ENCODE assay signal across 1 cellular context in the genomic region with DNA sequence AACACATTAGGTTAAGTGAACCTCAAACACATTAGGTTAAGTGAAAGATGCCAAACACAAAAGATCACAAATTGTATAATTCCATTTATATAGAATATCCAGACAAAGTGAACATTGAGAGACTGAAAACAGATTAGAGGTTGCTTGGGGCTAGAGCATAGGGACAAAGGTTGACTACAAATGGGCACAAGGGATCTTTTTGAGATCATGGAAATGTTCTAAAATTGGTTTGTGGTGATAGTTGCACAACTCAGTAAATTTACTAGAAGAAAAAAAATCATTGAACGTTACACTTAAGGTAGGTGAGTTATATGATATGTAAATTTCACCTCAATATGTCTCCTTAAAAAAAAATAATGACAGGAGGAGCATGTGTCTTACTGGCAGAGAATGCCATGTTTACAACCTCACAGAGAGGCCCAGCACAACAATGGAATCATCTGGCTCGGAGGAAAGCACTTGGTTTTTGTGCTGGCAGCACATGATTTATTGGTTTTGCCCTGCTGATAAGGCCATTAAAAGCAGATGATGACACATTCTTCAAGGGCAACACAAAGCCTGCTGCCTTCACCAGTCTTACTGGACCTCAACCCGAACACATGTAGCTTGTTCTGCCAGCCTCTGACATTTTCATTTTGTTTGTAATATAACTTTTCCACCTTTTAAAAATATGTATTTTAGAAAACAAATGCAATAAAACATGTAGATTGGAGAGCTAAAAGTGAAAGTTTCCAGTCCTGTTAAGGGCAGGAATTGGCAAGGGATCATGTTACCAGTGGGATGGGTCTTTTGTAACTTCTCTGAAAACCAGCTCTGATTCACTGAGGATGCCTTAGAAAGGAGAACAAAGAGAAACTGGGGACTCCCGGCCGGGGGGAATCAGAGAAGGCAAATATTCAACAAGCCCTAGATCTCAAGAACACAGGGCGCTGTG.
TF ChIP-seq lines count a peak whose summit lies in the region.

No MANE protein-coding gene starts in this region.

TF ChIP-seq in K562, 482 proteins besides CTCF, POLR2A, EP300 and RAD21 (continued from another document and continues in another):
- TF ChIP-seq, protein P1, sequence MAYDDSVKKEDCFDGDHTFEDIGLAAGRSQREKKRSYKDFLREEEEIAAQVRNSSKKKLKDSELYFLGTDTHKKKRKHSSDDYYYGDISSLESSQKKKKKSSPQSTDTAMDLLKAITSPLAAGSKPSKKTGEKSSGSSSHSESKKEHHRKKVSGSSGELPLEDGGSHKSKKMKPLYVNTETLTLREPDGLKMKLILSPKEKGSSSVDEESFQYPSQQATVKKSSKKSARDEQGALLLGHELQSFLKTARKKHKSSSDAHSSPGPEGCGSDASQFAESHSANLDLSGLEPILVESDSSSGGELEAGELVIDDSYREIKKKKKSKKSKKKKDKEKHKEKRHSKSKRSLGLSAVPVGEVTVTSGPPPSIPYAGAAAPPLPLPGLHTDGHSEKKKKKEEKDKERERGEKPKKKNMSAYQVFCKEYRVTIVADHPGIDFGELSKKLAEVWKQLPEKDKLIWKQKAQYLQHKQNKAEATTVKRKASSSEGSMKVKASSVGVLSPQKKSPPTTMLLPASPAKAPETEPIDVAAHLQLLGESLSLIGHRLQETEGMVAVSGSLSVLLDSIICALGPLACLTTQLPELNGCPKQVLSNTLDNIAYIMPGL (CRISPR knock-in tag; IDR thresholded peaks at IDR 0.05): no peak
- TF ChIP-seq KDM1A (IDR thresholded peaks at IDR 0.05) (no peak), ERF (CRISPR knock-in tag; IDR thresholded peaks at IDR 0.05) (0 out of 2 replicates have a peak, but pooled peaks have one; percentile 26), SPI1 (IDR thresholded peaks at IDR 0.05; ENCODE audit: borderline replicate concordance, low read depth, low read length) (no peak), CCAR2 (IDR thresholded peaks at IDR 0.05; ENCODE audit: low read depth, low read length) (no peak), MECOM (CRISPR knock-in tag; IDR thresholded peaks at IDR 0.05) (0 out of 2 replicates have a peak, but pooled peaks have one; percentile 15), EZH2 (IDR thresholded peaks at IDR 0.05; ENCODE audit: borderline replicate concordance, low read depth, low read length) (no peak), ZNF384 (IDR thresholded peaks at IDR 0.05; ENCODE audit: low read depth, low read length) (0 out of 2 replicates have a peak, but pooled peaks have one; percentile 13), ARID2 (IDR thresholded peaks at IDR 0.05) (no peak), CREBBP (IDR thresholded peaks at IDR 0.05; ENCODE audit: low read depth, low read length) (no peak), KLF10 (CRISPR knock-in tag; IDR thresholded peaks at IDR 0.05) (no peak), RBM39 (optimal IDR thresholded peaks at IDR 0.05; ENCODE audit: low read depth, low read length) (no peak), ZNF143 (CRISPR knock-in tag; IDR thresholded peaks at IDR 0.05) (no peak), MTA1 (IDR thresholded peaks at IDR 0.05; ENCODE audit: borderline replicate concordance) (peak; percentile 58; the same call in 1 of the 2 replicates), ZNF785 (CRISPR knock-in tag; IDR thresholded peaks at IDR 0.05) (no peak), ZNF561 (CRISPR knock-in tag; conservative IDR thresholded peaks at IDR 0.05) (no peak), SLC30A9 (CRISPR knock-in tag; IDR thresholded peaks at IDR 0.05) (no peak), MIER1 (IDR thresholded peaks at IDR 0.05; ENCODE audit: low read depth) (no peak), BHLHE40 (IDR thresholded peaks at IDR 0.05; ENCODE audit: low read length) (no peak; the same call in 1 of the 2 replicates), BCL6 (CRISPR knock-in tag; IDR thresholded peaks at IDR 0.05) (0 out of 2 replicates have a peak, but pooled peaks have one; percentile 30), CXXC5 (CRISPR knock-in tag; IDR thresholded peaks at IDR 0.05) (no peak), SMAD2 (IDR thresholded peaks at IDR 0.05; ENCODE audit: low read depth, low read length) (no peak), RBBP5 (IDR thresholded peaks at IDR 0.05; ENCODE audit: borderline replicate concordance, insufficient read depth, low read length, poor library complexity, severe bottlenecking) (no peak), E2F3 (CRISPR knock-in tag; IDR thresholded peaks at IDR 0.05) (no peak), MYNN (IDR thresholded peaks at IDR 0.05) (no peak), MYNN (CRISPR knock-in tag; IDR thresholded peaks at IDR 0.05) (no peak), HNRNPH1 (optimal IDR thresholded peaks at IDR 0.05; ENCODE audit: low read depth, low read length) (no peak), ETS2 (tag; IDR thresholded peaks at IDR 0.05; ENCODE audit: borderline replicate concordance, poor library complexity, severe bottlenecking) (no peak), MAFF (IDR thresholded peaks at IDR 0.05; ENCODE audit: low read length) (no peak), GTF2A2 (tag; IDR thresholded peaks at IDR 0.05) (no peak), HDAC8 (tag; IDR thresholded peaks at IDR 0.05) (no peak), BRD4 (IDR thresholded peaks at IDR 0.05) (no peak; the same call in 1 of the 2 replicates), ZNF507 (tag; conservative IDR thresholded peaks at IDR 0.05) (no peak), SIN3B (IDR thresholded peaks at IDR 0.05; ENCODE audit: low read depth) (no peak)
- TF ChIP-seq, protein P2, sequence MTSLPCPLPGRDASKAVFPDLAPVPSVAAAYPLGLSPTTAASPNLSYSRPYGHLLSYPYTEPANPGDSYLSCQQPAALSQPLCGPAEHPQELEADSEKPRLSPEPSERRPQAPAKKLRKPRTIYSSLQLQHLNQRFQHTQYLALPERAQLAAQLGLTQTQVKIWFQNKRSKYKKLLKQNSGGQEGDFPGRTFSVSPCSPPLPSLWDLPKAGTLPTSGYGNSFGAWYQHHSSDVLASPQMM (CRISPR knock-in tag; IDR thresholded peaks at IDR 0.05): no peak
- TF ChIP-seq, protein P3, sequence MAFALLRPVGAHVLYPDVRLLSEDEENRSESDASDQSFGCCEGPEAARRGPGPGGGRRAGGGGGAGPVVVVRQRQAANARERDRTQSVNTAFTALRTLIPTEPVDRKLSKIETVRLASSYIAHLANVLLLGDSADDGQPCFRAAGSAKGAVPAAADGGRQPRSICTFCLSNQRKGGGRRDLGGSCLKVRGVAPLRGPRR (CRISPR knock-in tag; IDR thresholded peaks at IDR 0.05): no peak
- TF ChIP-seq, protein P4, sequence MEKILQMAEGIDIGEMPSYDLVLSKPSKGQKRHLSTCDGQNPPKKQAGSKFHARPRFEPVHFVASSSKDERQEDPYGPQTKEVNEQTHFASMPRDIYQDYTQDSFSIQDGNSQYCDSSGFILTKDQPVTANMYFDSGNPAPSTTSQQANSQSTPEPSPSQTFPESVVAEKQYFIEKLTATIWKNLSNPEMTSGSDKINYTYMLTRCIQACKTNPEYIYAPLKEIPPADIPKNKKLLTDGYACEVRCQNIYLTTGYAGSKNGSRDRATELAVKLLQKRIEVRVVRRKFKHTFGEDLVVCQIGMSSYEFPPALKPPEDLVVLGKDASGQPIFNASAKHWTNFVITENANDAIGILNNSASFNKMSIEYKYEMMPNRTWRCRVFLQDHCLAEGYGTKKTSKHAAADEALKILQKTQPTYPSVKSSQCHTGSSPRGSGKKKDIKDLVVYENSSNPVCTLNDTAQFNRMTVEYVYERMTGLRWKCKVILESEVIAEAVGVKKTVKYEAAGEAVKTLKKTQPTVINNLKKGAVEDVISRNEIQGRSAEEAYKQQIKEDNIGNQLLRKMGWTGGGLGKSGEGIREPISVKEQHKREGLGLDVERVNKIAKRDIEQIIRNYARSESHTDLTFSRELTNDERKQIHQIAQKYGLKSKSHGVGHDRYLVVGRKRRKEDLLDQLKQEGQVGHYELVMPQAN (IDR thresholded peaks at IDR 0.05; ENCODE audit: borderline replicate concordance): no peak
- TF ChIP-seq, protein P5, sequence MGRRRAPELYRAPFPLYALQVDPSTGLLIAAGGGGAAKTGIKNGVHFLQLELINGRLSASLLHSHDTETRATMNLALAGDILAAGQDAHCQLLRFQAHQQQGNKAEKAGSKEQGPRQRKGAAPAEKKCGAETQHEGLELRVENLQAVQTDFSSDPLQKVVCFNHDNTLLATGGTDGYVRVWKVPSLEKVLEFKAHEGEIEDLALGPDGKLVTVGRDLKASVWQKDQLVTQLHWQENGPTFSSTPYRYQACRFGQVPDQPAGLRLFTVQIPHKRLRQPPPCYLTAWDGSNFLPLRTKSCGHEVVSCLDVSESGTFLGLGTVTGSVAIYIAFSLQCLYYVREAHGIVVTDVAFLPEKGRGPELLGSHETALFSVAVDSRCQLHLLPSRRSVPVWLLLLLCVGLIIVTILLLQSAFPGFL (CRISPR knock-in tag; IDR thresholded peaks at IDR 0.05): no peak
- TF ChIP-seq, protein P6, sequence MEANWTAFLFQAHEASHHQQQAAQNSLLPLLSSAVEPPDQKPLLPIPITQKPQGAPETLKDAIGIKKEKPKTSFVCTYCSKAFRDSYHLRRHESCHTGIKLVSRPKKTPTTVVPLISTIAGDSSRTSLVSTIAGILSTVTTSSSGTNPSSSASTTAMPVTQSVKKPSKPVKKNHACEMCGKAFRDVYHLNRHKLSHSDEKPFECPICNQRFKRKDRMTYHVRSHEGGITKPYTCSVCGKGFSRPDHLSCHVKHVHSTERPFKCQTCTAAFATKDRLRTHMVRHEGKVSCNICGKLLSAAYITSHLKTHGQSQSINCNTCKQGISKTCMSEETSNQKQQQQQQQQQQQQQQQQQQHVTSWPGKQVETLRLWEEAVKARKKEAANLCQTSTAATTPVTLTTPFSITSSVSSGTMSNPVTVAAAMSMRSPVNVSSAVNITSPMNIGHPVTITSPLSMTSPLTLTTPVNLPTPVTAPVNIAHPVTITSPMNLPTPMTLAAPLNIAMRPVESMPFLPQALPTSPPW (CRISPR knock-in tag; IDR thresholded peaks at IDR 0.05): 0 out of 2 replicates have a peak, but pooled peaks have one; percentile 34
- TF ChIP-seq, protein P7, sequence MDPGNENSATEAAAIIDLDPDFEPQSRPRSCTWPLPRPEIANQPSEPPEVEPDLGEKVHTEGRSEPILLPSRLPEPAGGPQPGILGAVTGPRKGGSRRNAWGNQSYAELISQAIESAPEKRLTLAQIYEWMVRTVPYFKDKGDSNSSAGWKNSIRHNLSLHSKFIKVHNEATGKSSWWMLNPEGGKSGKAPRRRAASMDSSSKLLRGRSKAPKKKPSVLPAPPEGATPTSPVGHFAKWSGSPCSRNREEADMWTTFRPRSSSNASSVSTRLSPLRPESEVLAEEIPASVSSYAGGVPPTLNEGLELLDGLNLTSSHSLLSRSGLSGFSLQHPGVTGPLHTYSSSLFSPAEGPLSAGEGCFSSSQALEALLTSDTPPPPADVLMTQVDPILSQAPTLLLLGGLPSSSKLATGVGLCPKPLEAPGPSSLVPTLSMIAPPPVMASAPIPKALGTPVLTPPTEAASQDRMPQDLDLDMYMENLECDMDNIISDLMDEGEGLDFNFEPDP (CRISPR knock-in tag; IDR thresholded peaks at IDR 0.05): no peak
- TF ChIP-seq, protein P8, sequence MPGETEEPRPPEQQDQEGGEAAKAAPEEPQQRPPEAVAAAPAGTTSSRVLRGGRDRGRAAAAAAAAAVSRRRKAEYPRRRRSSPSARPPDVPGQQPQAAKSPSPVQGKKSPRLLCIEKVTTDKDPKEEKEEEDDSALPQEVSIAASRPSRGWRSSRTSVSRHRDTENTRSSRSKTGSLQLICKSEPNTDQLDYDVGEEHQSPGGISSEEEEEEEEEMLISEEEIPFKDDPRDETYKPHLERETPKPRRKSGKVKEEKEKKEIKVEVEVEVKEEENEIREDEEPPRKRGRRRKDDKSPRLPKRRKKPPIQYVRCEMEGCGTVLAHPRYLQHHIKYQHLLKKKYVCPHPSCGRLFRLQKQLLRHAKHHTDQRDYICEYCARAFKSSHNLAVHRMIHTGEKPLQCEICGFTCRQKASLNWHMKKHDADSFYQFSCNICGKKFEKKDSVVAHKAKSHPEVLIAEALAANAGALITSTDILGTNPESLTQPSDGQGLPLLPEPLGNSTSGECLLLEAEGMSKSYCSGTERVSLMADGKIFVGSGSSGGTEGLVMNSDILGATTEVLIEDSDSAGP (CRISPR knock-in tag; IDR thresholded peaks at IDR 0.05): no peak
- TF ChIP-seq, protein P9, sequence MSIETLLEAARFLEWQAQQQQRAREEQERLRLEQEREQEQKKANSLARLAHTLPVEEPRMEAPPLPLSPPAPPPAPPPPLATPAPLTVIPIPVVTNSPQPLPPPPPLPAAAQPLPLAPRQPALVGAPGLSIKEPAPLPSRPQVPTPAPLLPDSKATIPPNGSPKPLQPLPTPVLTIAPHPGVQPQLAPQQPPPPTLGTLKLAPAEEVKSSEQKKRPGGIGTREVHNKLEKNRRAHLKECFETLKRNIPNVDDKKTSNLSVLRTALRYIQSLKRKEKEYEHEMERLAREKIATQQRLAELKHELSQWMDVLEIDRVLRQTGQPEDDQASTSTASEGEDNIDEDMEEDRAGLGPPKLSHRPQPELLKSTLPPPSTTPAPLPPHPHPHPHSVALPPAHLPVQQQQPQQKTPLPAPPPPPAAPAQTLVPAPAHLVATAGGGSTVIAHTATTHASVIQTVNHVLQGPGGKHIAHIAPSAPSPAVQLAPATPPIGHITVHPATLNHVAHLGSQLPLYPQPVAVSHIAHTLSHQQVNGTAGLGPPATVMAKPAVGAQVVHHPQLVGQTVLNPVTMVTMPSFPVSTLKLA (conservative IDR thresholded peaks at IDR 0.05): no peak
- TF ChIP-seq, protein P10, sequence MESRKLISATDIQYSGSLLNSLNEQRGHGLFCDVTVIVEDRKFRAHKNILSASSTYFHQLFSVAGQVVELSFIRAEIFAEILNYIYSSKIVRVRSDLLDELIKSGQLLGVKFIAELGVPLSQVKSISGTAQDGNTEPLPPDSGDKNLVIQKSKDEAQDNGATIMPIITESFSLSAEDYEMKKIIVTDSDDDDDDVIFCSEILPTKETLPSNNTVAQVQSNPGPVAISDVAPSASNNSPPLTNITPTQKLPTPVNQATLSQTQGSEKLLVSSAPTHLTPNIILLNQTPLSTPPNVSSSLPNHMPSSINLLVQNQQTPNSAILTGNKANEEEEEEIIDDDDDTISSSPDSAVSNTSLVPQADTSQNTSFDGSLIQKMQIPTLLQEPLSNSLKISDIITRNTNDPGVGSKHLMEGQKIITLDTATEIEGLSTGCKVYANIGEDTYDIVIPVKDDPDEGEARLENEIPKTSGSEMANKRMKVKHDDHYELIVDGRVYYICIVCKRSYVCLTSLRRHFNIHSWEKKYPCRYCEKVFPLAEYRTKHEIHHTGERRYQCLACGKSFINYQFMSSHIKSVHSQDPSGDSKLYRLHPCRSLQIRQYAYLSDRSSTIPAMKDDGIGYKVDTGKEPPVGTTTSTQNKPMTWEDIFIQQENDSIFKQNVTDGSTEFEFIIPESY (CRISPR knock-in tag; IDR thresholded peaks at IDR 0.05): no peak
- TF ChIP-seq, protein P11, sequence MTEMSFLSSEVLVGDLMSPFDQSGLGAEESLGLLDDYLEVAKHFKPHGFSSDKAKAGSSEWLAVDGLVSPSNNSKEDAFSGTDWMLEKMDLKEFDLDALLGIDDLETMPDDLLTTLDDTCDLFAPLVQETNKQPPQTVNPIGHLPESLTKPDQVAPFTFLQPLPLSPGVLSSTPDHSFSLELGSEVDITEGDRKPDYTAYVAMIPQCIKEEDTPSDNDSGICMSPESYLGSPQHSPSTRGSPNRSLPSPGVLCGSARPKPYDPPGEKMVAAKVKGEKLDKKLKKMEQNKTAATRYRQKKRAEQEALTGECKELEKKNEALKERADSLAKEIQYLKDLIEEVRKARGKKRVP (CRISPR knock-in tag; IDR thresholded peaks at IDR 0.05): peak; percentile 83
- TF ChIP-seq, protein P12, sequence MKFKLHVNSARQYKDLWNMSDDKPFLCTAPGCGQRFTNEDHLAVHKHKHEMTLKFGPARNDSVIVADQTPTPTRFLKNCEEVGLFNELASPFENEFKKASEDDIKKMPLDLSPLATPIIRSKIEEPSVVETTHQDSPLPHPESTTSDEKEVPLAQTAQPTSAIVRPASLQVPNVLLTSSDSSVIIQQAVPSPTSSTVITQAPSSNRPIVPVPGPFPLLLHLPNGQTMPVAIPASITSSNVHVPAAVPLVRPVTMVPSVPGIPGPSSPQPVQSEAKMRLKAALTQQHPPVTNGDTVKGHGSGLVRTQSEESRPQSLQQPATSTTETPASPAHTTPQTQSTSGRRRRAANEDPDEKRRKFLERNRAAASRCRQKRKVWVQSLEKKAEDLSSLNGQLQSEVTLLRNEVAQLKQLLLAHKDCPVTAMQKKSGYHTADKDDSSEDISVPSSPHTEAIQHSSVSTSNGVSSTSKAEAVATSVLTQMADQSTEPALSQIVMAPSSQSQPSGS (CRISPR knock-in tag; IDR thresholded peaks at IDR 0.05): no peak
